1 cellular context compared by ENCODE assay signal in genomic region chr9:124908098-124908497, GRCh38.
TF ChIP-seq lines count a peak whose summit lies in the region.

No MANE protein-coding gene starts in this region.

TF ChIP-seq in K562, 482 proteins besides CTCF, POLR2A, EP300 and RAD21:
- no peak for TF ChIP-seq GMEB1 (CRISPR knock-in tag; IDR thresholded peaks at IDR 0.05)
- TF ChIP-seq TRIM25 (IDR thresholded peaks at IDR 0.05; ENCODE audit: borderline replicate concordance), result no peak
- TF ChIP-seq GATAD2B (IDR thresholded peaks at IDR 0.05; ENCODE audit: borderline replicate concordance), result no peak
- no peak for TF ChIP-seq BRCA1 (IDR thresholded peaks at IDR 0.05)
- TF ChIP-seq BRCA1 (CRISPR knock-in tag; IDR thresholded peaks at IDR 0.05), result no peak
- TF ChIP-seq TCF7 (IDR thresholded peaks at IDR 0.05; ENCODE audit: borderline replicate concordance), result no peak
- no peak for TF ChIP-seq KDM2B (CRISPR knock-in tag; IDR thresholded peaks at IDR 0.05)
- no peak for TF ChIP-seq ZNF436 (CRISPR knock-in tag; IDR thresholded peaks at IDR 0.05)
- no peak for TF ChIP-seq ID3 (CRISPR knock-in tag; IDR thresholded peaks at IDR 0.05)
- TF ChIP-seq ID3 (tag; IDR thresholded peaks at IDR 0.05), result no peak
- no peak for TF ChIP-seq RERE (CRISPR knock-in tag; IDR thresholded peaks at IDR 0.05; ENCODE audit: borderline replicate concordance)
- no peak for TF ChIP-seq MTF1 (CRISPR knock-in tag; IDR thresholded peaks at IDR 0.05; ENCODE audit: borderline replicate concordance)
- TF ChIP-seq ZNF512 (tag; IDR thresholded peaks at IDR 0.05), result no peak
- no peak for TF ChIP-seq BCLAF1 (IDR thresholded peaks at IDR 0.05; ENCODE audit: borderline replicate concordance in 1 of 2, control insufficient read depth in 1 of 2, low read depth in 2 of 2, low read length in 1 of 2)
- no peak for TF ChIP-seq CREM (IDR thresholded peaks at IDR 0.05; ENCODE audit: low read depth)
- TF ChIP-seq NCOA2 (IDR thresholded peaks at IDR 0.05; ENCODE audit: partially characterized antibody in 2 of 2), result no peak
- TF ChIP-seq ZNF639 (CRISPR knock-in tag; conservative IDR thresholded peaks at IDR 0.05 in 1 of 2, IDR thresholded peaks at IDR 0.05 in 1 of 2), result no peak
- TF ChIP-seq SUPT5H (IDR thresholded peaks at IDR 0.05), result no peak
- no peak for TF ChIP-seq CBFB (CRISPR knock-in tag; IDR thresholded peaks at IDR 0.05)
- TF ChIP-seq HDGF (IDR thresholded peaks at IDR 0.05), result no peak
